ENCODE assay signal across 26 cellular contexts in the genomic region with DNA sequence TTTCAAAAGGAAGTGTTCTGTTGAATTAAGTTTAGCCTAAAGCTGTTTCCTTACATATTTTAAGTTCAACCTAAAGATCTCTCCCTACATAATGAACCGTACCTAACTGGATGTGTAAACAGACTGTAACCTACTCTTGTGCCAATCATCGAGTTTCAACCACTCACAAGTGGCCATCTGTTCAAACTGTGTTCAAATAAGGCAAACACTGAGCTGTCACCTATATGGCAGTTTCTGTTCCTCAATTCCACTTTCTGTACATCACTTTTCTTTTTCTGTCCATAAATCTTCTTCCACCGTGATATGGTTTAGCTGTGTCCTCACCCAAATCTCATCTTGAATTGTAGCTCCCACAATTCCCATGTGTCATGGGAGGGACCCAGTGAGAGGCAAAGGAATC.
DNase-seq lines count a peak whose midpoint lies in the region; ATAC-seq and TF ChIP-seq lines count a peak whose summit lies in the region.
"Had no signal": no experiment of that assay in that cellular context is flagged by ENCODE, and none has a peak within 500 bp of the region (broad histone marks: within the 10 kb centered on the region; RNA-seq: fewer than 3 reads in every experiment).

No MANE protein-coding gene starts in this region.

- no peaks in the 10 kb centered on the region for H3K9me3 ChIP-seq in gastroesophageal sphincter
- H3K9me3 ChIP-seq: tibial nerve had no signal

- DNase-seq in NCI-H2171 treated with DMSO at 0.1 percent for 48 hours (lab: John Stamatoyannopoulos, UW), result peak; percentile 59
- DNase-seq in activated naive CD4-positive, alpha-beta T cell treated with Interleukin-2 at 50 U/mL for 16 hours, result no peak
- DNase-seq in OCI-M1 (lab: John Stamatoyannopoulos, UW), result no peak
- DNase-seq: ACHN; activated CD4-positive, alpha-beta memory T cell treated with anti-CD3 and anti-CD28 coated beads, Interleukin-2, amount 10 ng/mL, durations not matched to agents 7 days and 5 days; activated CD4-positive, CD25-positive, alpha-beta regulatory T cell; activated naive CD4-positive, alpha-beta T cell treated with anti-CD3 and anti-CD28 coated beads, Interleukin-2, amount 10 ng/mL, durations not matched to agents 7 days and 5 days; activated T-cell treated with anti-CD3 and anti-CD28 coated beads, Interleukin-2, amount 50 U/mL, for 24 hours; anterior cingulate cortex; dermis blood vessel endothelial cell; EL; hypothalamus; IMR-90; islet precursor cell; NCI-H1694; NCI-H2227 treated with DMSO at 0.1 percent for 48 hours; stimulated activated CD4-positive, alpha-beta T cell treated with anti-CD3 and anti-CD28 coated beads, Interleukin-4, amount 100 ng/mL, for 1 hour; T-helper 9 cell had no signal

- TF ChIP-seq POLR2A in GM18505 (IDR thresholded peaks at IDR 0.05; ENCODE audit: borderline replicate concordance, extremely low read depth, insufficient read depth, insufficient read length) (no peak), gastroesophageal sphincter (IDR thresholded peaks at IDR 0.05) (no peak)

- 82 to 92% methylated on average over 2 to 3 of the region's 3 CpGs for WGBS in gastroesophageal sphincter (ENCODE audit: low coverage in 1 of 2), 2 donors

- no peak for TF ChIP-seq EP300 in gastroesophageal sphincter (IDR thresholded peaks at IDR 0.05)

- peak; percentile 72 for ATAC-seq in GM18505 (IDR thresholded peaks at IDR 0.05; ENCODE audit: unreplicated experiment)
- ATAC-seq in GM21367 (IDR thresholded peaks at IDR 0.05; ENCODE audit: unreplicated experiment), result peak; percentile 78
- peak; percentile 63 for ATAC-seq in HG03175 (IDR thresholded peaks at IDR 0.05; ENCODE audit: unreplicated experiment)
- ATAC-seq in GM21447 (IDR thresholded peaks at IDR 0.05; ENCODE audit: unreplicated experiment), result no peak
- ATAC-seq in gastroesophageal sphincter, result no peak

- no peak for TF ChIP-seq CTCF in gastroesophageal sphincter (IDR thresholded peaks at IDR 0.05)

- H3K4me1 ChIP-seq in gastroesophageal sphincter, result no peaks in the 10 kb centered on the region
- H3K4me1 ChIP-seq: tibial nerve had no signal

- no peaks in the 10 kb centered on the region for H3K36me3 ChIP-seq in gastroesophageal sphincter
- H3K36me3 ChIP-seq: BLaER1 treated with 17β-estradiol and CSF1 and Interleukin-3, amounts not matched to agents 10 nM and 100 nM; tibial nerve had no signal

- no peak overlapping the region for H3K4me3 ChIP-seq in gastroesophageal sphincter
- H3K4me3 ChIP-seq: BLaER1 treated with 17β-estradiol and CSF1 and Interleukin-3, amounts not matched to agents 10 nM and 100 nM; skin epidermis; tibial nerve had no signal

- no peak overlapping the region for H3K27ac ChIP-seq in gastroesophageal sphincter
- H3K27ac ChIP-seq: BLaER1 treated with 17β-estradiol and CSF1 and Interleukin-3, amounts not matched to agents 10 nM and 100 nM; skin epidermis; tibial nerve had no signal

- H3K27me3 ChIP-seq in gastroesophageal sphincter, result no peaks in the 10 kb centered on the region
- H3K27me3 ChIP-seq: BLaER1 treated with 17β-estradiol and CSF1 and Interleukin-3, amounts not matched to agents 10 nM and 100 nM; tibial nerve had no signal

Comparison
In these comparisons a context has a peak if more than half of its experiments do, and no peak if none do; other contexts are left out.
1. ATAC-seq: peak in GM18505 (single experiment), GM21367 (single experiment) and HG03175 (single experiment); none in GM21447 (single experiment) and gastroesophageal sphincter (single experiment).